ENCODE assay signal across 1 cellular context in genomic region chr4:145885666-145886065, GRCh38.
TF ChIP-seq lines count a peak whose summit lies in the region.

No MANE protein-coding gene starts in this region.

TF ChIP-seq in GM23338, 12 proteins besides CTCF, POLR2A, EP300 and RAD21:
- TF ChIP-seq ZNF462 (CRISPR knock-in tag; IDR thresholded peaks at IDR 0.05) (no peak), NANOG (IDR thresholded peaks at IDR 0.05; ENCODE audit: borderline replicate concordance) (no peak), ZNF114 (CRISPR knock-in tag; IDR thresholded peaks at IDR 0.05) (no peak)
